ENCODE assay signal across 23 cellular contexts in genomic region chr3:89306535-89306934, GRCh38.
"Had no signal": no experiment of that assay in that cellular context is flagged by ENCODE, and none has a peak within 500 bp of the region (broad histone marks: within the 10 kb centered on the region; RNA-seq: fewer than 3 reads in every experiment).

No MANE protein-coding gene starts in this region.

- H3K27ac ChIP-seq: HL-60, KMS-11, Peyer's patch, SJCRH30 had no signal

- H3K4me3 ChIP-seq: K562, Peyer's patch, SJCRH30 had no signal

- H3K4me1 ChIP-seq: Peyer's patch, SJCRH30 had no signal

- H3K9me3 ChIP-seq: Peyer's patch, SJCRH30 had no signal

- H3K27me3 ChIP-seq: Peyer's patch, SJCRH30 had no signal

- DNase-seq: Kasumi-1, MM.1S, NCI-H1092 treated with DMSO at 0.1 percent for 48 hours, NCI-H1436, NCI-H187, NCI-H2029, NCI-H2081 treated with DMSO at 0.1 percent for 48 hours, NCI-H2171, NCI-H226, NCI-H446, NCI-H510A, NCI-H524 treated with DMSO at 0.1 percent for 48 hours, NCI-H69, NCI-H774, PC-3, Peyer's patch, SHP77 treated with DMSO at 0.1 percent for 48 hours, SJCRH30 had no signal

- ATAC-seq: K562, PC-3, Right ventricle myocardium inferior, SK-N-SH treated with all-trans-retinoic acid at 6 μM for 48 hours had no signal

- H3K36me3 ChIP-seq: Peyer's patch, SJCRH30 had no signal
